ENCODE assay signal across 8 cellular contexts in the genomic region with DNA sequence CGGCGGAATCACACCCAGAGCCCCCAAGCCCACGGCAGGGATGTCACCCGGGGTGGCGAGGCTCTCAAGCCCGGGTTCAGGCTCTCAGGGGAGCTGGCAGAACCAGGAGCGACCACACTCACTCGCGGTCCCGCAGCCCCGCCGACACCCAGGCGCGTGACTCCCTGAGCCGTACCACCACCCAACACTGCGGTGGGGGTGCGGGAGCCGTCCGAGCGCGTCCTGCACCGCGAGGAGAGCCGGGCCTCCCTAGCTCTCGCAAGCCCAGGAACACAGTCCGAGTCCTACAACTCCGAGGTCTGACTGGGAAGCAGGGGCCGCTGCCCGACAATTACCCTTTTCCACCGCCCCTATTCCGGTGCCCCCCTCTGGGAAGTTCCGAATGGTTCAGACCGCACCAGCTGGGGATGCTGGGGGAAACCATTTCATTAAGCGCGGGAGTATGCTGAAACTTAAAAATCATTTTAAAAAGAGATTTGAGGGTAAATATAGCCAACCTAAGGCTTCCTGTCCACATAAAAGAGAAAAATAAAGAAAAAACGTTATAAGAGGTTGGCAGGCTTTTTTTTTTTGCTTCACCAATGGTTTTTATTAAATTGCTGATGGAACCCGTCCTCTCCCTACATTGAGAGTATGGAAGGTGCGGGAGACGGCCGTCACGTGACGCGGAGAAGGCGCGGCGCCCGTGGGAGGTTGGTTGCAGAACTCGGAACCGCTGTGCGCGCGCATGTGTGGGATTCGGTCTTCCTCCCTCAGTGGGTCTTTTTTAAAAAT. TPM values are rescaled to one million over a fixed set of nuclear protein-coding genes. Genes with fewer than 3 reads are reported as not detected.
DNase-seq lines count a peak whose midpoint lies in the region; TF ChIP-seq lines count a peak whose summit lies in the region.

A gene with protein sequence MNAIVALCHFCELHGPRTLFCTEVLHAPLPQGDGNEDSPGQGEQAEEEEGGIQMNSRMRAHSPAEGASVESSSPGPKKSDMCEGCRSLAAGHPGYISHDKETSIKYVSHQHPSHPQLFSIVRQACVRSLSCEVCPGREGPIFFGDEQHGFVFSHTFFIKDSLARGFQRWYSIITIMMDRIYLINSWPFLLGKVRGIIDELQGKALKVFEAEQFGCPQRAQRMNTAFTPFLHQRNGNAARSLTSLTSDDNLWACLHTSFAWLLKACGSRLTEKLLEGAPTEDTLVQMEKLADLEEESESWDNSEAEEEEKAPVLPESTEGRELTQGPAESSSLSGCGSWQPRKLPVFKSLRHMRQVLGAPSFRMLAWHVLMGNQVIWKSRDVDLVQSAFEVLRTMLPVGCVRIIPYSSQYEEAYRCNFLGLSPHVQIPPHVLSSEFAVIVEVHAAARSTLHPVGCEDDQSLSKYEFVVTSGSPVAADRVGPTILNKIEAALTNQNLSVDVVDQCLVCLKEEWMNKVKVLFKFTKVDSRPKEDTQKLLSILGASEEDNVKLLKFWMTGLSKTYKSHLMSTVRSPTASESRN (minus strand): TSS at position 143 of the 774 bp plus-strand sequence. CDS start 9,031 bp downstream, outside the sequence.

- H4K20me1 ChIP-seq in H9 (ENCODE audit: control insufficient read depth, insufficient read depth, insufficient read length), result no peaks in the 10 kb centered on the region

- TF ChIP-seq POLR2A in stomach (IDR thresholded peaks at IDR 0.05), result peak in 2 of 4 donors; percentile 40 to 52

- H2BK12ac ChIP-seq in H9 (ENCODE audit: insufficient read length, low read depth, low read length), result peak within 1 kb of the TSS; percentile 99

- no peak within 1 kb of the TSS for H3K27ac ChIP-seq in H9 (ENCODE audit: insufficient read length, low read depth, low read length)
- peak within 1 kb of the TSS; percentile 92 to 96 (median 95) for H3K27ac ChIP-seq in stomach

- H2BK20ac ChIP-seq in H9 (ENCODE audit: low read depth, low read length, poor library complexity, severe bottlenecking), result no peak within 1 kb of the TSS

- H3K9ac ChIP-seq in H9 (ENCODE audit: extremely low read depth, insufficient read length, low read length), result peak within 1 kb of the TSS; percentile 94

- H3T11ph ChIP-seq in H9 (ENCODE audit: low read length), result no peak within 1 kb of the TSS

- peak within 1 kb of the TSS; percentile 76 for H2BK5ac ChIP-seq in H9 (ENCODE audit: insufficient read length, low read length)

- peak within 1 kb of the TSS; percentile 99 to 100 (median 99) for H3K27ac Mint-ChIP-seq in H9
- peak within 1 kb of the TSS; percentile 99 for H3K27ac Mint-ChIP-seq in neural crest cell (ENCODE audit: unreplicated experiment)

- peak within 1 kb of the TSS; percentile 92 for H3K4me2 ChIP-seq in H9 (ENCODE audit: insufficient read depth, insufficient read length, low read length)

- no peak within 1 kb of the TSS for H4K8ac ChIP-seq in H9 (replicated peaks; ENCODE audit: insufficient read length, low read depth, low read length)

- H4K5ac ChIP-seq in H9 (ENCODE audit: insufficient read length, low read depth, low read length), result no peak within 1 kb of the TSS

- H3K4me1 ChIP-seq in H9 (ENCODE audit: insufficient read depth, low read length) (peaks cover 11% of the 10 kb centered on the region), stomach (peaks cover 22 to 50% (median 41%) of the 10 kb centered on the region in 4 donors)

- H3K9me3 ChIP-seq in H9 (ENCODE audit: control insufficient read depth, low read depth, low read length) (no peaks in the 10 kb centered on the region), stomach (no peaks in the 10 kb centered on the region)

- peaks cover 5% of the 10 kb centered on the region for H3K23me2 ChIP-seq in H9 (ENCODE audit: insufficient read length, low read depth, low read length, poor library complexity, severe bottlenecking)

- H3K4me1 Mint-ChIP-seq in H9 (peaks cover 21% of the 10 kb centered on the region in 2 experiments), neural crest cell (peaks cover 29% of the 10 kb centered on the region)

- H3K36me3 ChIP-seq in stomach, result peaks cover 5 to 9% (median 7%) of the 10 kb centered on the region in 4 donors

- peak within 1 kb of the TSS; percentile 99 for H3K14ac ChIP-seq in H9 (ENCODE audit: insufficient read depth, low read length)

- no peak for TF ChIP-seq EP300 in stomach (IDR thresholded peaks at IDR 0.05)

- H2BK120ac ChIP-seq in H9 (ENCODE audit: low read depth, low read length, poor library complexity, severe bottlenecking), result peak within 1 kb of the TSS; percentile 71

- no peak within 1 kb of the TSS for H3K4ac ChIP-seq in H9 (ENCODE audit: low read depth, low read length)

- H4K91ac ChIP-seq in H9 (ENCODE audit: insufficient read length, low read depth, low read length), result no peak within 1 kb of the TSS

- no peak within 1 kb of the TSS for H2BK15ac ChIP-seq in H9 (ENCODE audit: low read depth, low read length)

- DNase-seq in G401 (ENCODE audit: low spot score), result peak; percentile 91
- peak; percentile 83 for DNase-seq in H9
- peak; percentile 77 for DNase-seq in M059J (ENCODE audit: low read depth)
- DNase-seq in SHP77 treated with DMSO at 0.1 percent for 48 hours (lab: John Stamatoyannopoulos, UW), result peak; percentile 100
- DNase-seq in activated gamma-delta T cell treated with Interleukin-2 at 50 U/mL for 16 hours, result peak; percentile 87
- peak; percentile 92 for DNase-seq in fibroblast of villous mesenchyme (ENCODE audit: low read depth)
- DNase-seq in neural crest cell (ENCODE audit: low read depth, low spot score), result peak; percentile 75
- DNase-seq in stomach, result peak; percentile 91

- in situ Hi-C loops in G401 (cut with HindIII; ENCODE audit: low sequenced_read_pairs), result no loop called here

- no peak within 1 kb of the TSS for H3K56ac ChIP-seq in H9 (ENCODE audit: insufficient read length, low read depth, low read length)

- H3K79me1 ChIP-seq in H9 (ENCODE audit: insufficient read depth, low read depth, low read length, poor library complexity, severe bottlenecking), result peaks cover 3% of the 10 kb centered on the region

- H2AK5ac ChIP-seq in H9 (ENCODE audit: insufficient read length, low read length), result no peak within 1 kb of the TSS

- H3K27me3 Mint-ChIP-seq in H9 (ENCODE audit: low read depth), result no peaks in the 10 kb centered on the region
- no peaks in the 10 kb centered on the region for H3K27me3 Mint-ChIP-seq in neural crest cell (ENCODE audit: low read depth)

- H3K79me2 ChIP-seq in H9 (ENCODE audit: insufficient read depth, low read length), result peaks cover 9% of the 10 kb centered on the region; the same call in 1 of the 2 replicates

- peak within 1 kb of the TSS; percentile 99 for H3K4me3 ChIP-seq in fibroblast of villous mesenchyme (ENCODE audit: low read depth, low read length)
- peak within 1 kb of the TSS; percentile 83 to 99 (median 90) for H3K4me3 ChIP-seq in stomach

- H3K18ac ChIP-seq in H9 (ENCODE audit: insufficient read length, low read depth, low read length), result peak within 1 kb of the TSS; percentile 99

- peaks cover 5 to 13% (median 6%) of the 10 kb centered on the region in 3 experiments; a peak in 5 of 7 replicates for H3K36me3 Mint-ChIP-seq in H9 (ENCODE audit: insufficient read depth in 1 of 3, low read depth in 3 of 3)
- no peaks in the 10 kb centered on the region for H3K36me3 Mint-ChIP-seq in neural crest cell (ENCODE audit: low read depth)

- H3K4me3 Mint-ChIP-seq in H9, result peak within 1 kb of the TSS; percentile 97 to 99
- peak within 1 kb of the TSS; percentile 94 for H3K4me3 Mint-ChIP-seq in neural crest cell

- H2AFZ ChIP-seq in H9 (ENCODE audit: low read length), result no peak within 1 kb of the TSS

- intact Hi-C loops in stomach (cut with DNase I; ENCODE audit: low total_unique reads), result no loop called here

- no CpG with 5 or more reads among the region's 53 CpGs for WGBS in H9 (ENCODE audit: extremely low coverage, insufficient read length, low lambda C conversion rate)
- 0% methylated on average over 45 to 53 of the region's 53 CpGs for WGBS in stomach, 5 donors

- H3K9me3 Mint-ChIP-seq in H9 (no peaks in the 10 kb centered on the region), neural crest cell (no peaks in the 10 kb centered on the region)

- H3K23ac ChIP-seq in H9 (ENCODE audit: insufficient read length, low read depth, low read length), result no peak within 1 kb of the TSS

- no peak for TF ChIP-seq CTCF in H9 (conservative IDR thresholded peaks at IDR 0.05)
- TF ChIP-seq CTCF in fibroblast of villous mesenchyme (IDR thresholded peaks at IDR 0.05; ENCODE audit: insufficient read depth, low read depth, low read length), result no peak
- no peak for TF ChIP-seq CTCF in neural crest cell (conservative IDR thresholded peaks at IDR 0.05)
- peak in 1 of 7 experiments; percentile 24 for TF ChIP-seq CTCF in stomach (IDR thresholded peaks at IDR 0.05)

- H3K27me3 ChIP-seq in H9 (ENCODE audit: insufficient read depth, low read length) (no peaks in the 10 kb centered on the region), stomach (no peaks in the 10 kb centered on the region)

RNA-seq across cellular contexts. Expression of the gene that starts here (rescaled TPM):
- total RNA-seq in G401 (2014; rRNA removed; shearing (Covaris generic)), result 66.2 and 75.3 TPM in 2 replicates
- total RNA-seq in H9 (2021), result 32.3 and 33.3 TPM in 2 replicates
- 8.7 and 19.3 TPM in 2 replicates for total RNA-seq in M059J (2014; rRNA removed; shearing (Covaris generic))
- 64.3 and 74.1 TPM in 2 replicates for total RNA-seq in fibroblast of villous mesenchyme
- total RNA-seq in neural crest cell, result 38.7 and 44.4 TPM in 2 replicates
- 100 to 1,000 TPM in 2 of 5 donors, 10 to 100 TPM in 3; 41.6 to 378 (median 65.8) TPM for total RNA-seq in stomach
- polyA plus RNA-seq in stomach, result 10 to 100 TPM in 1 of 3 donors, 1 to 10 TPM in 2; 6.9 to 11.8 (median 9.8) TPM
